15 cellular contexts compared by ENCODE assay signal in genomic region chr15:77025066-77025435, GRCh38. TPM values are rescaled to one million over a fixed set of nuclear protein-coding genes. Genes with fewer than 3 reads are reported as not detected.
DNase-seq lines count a peak whose midpoint lies in the region; ATAC-seq and TF ChIP-seq lines count a peak whose summit lies in the region.
"Had no signal": no experiment of that assay in that cellular context is flagged by ENCODE, and none has a peak within 500 bp of the region (broad histone marks: within the 10 kb centered on the region; RNA-seq: fewer than 3 reads in every experiment).

No MANE protein-coding gene starts in this region.

- POLR2A ChIA-PET in activated B cell treated with CpG ODN at 0.5 μM for 24 hours (lab: Charles Lee) = interaction anchor here (0.6 to 0.9 kb wide), 2 partner anchors 9 to 256 kb away, joined by 3 to 5 read pairs; no protein-coding TSS in a partner anchor

- no peaks in the 10 kb centered on the region for H3K4me1 ChIP-seq in uterus

- H3K27ac Mint-ChIP-seq in activated B cell treated with CpG ODN at 0.5 μM for 24 hours (no peak overlapping the region), immature natural killer cell (peak overlapping the region in 4 of 6 donors; percentile 61 to 78 (median 74))
- H3K27ac Mint-ChIP-seq: naive B cell had no signal

- H3K4me1 Mint-ChIP-seq in activated B cell treated with CpG ODN at 0.5 μM for 24 hours = peaks cover 25% of the 10 kb centered on the region
- peaks cover 60 to 61% of the 10 kb centered on the region in 2 donors for H3K4me1 Mint-ChIP-seq in immature natural killer cell

- no peak for TF ChIP-seq POLR2A in uterus (IDR thresholded peaks at IDR 0.05)

- no peaks in the 10 kb centered on the region for H3K9me3 ChIP-seq in uterus
- H3K9me3 ChIP-seq: gastrocnemius medialis, testis had no signal

- no peak for ATAC-seq in activated B cell treated with CpG ODN at 0.5 μM for 24 hours (ENCODE audit: low read depth)
- no peak for ATAC-seq in HG03175 (IDR thresholded peaks at IDR 0.05; ENCODE audit: unreplicated experiment)

- H3K36me3 ChIP-seq in uterus (no peaks in the 10 kb centered on the region), brain microvascular endothelial cell (replicated peaks) (no peaks in the 10 kb centered on the region)
- H3K36me3 ChIP-seq: gastrocnemius medialis had no signal

- H3K4me3 Mint-ChIP-seq in activated B cell treated with CpG ODN at 0.5 μM for 24 hours = no peak overlapping the region
- H3K4me3 Mint-ChIP-seq in immature natural killer cell = no peak overlapping the region
- H3K4me3 Mint-ChIP-seq: naive B cell had no signal

- intact Hi-C loops in activated B cell treated with CpG ODN at 0.5 μM for 24 hours (cut with micrococcal nuclease) (no loop called here), uterus (cut with DNase I; ENCODE audit: low total_unique reads) (no loop called here)

- no peak overlapping the region for H3K27ac ChIP-seq in uterus
- no peak overlapping the region for H3K27ac ChIP-seq in brain microvascular endothelial cell
- H3K27ac ChIP-seq: gastrocnemius medialis, GM23248, testis had no signal

- TF ChIP-seq CTCF in activated B cell treated with CpG ODN at 0.5 μM for 24 hours (IDR thresholded peaks at IDR 0.05) = no peak
- TF ChIP-seq CTCF in uterus (IDR thresholded peaks at IDR 0.05) = no peak
- no peak for TF ChIP-seq CTCF in brain microvascular endothelial cell (IDR thresholded peaks at IDR 0.05; ENCODE audit: low read depth, low read length, missing control alignments)

- H3K4me3 ChIP-seq in uterus = no peak overlapping the region
- H3K4me3 ChIP-seq in brain microvascular endothelial cell (ENCODE audit: low read depth, low read length) = no peak overlapping the region
- H3K4me3 ChIP-seq: gastrocnemius medialis, GM23248, lung, testis had no signal

- H3K36me3 Mint-ChIP-seq in activated B cell treated with CpG ODN at 0.5 μM for 24 hours (ENCODE audit: low read depth) (peaks cover 28% of the 10 kb centered on the region), immature natural killer cell (peaks cover 0 to 20% (median 3%) of the 10 kb centered on the region in 3 donors)

- H3K9me3 Mint-ChIP-seq in activated B cell treated with CpG ODN at 0.5 μM for 24 hours (no peaks in the 10 kb centered on the region), immature natural killer cell (no peaks in the 10 kb centered on the region)
- H3K9me3 Mint-ChIP-seq: naive B cell had no signal

- CTCF ChIA-PET in activated B cell treated with CpG ODN at 0.5 μM for 24 hours (lab: Charles Lee) = interaction anchor here (1.2 to 4.0 kb wide), 5 partner anchors 11 to 518 kb away, joined by 3 to 16 read pairs (median 13); no protein-coding TSS in a partner anchor

- H3K27me3 Mint-ChIP-seq in activated B cell treated with CpG ODN at 0.5 μM for 24 hours = no peaks in the 10 kb centered on the region
- peaks cover 0 to 10% (median 7%) of the 10 kb centered on the region in 3 donors for H3K27me3 Mint-ChIP-seq in immature natural killer cell (ENCODE audit: low read depth in 3 of 3)
- H3K27me3 Mint-ChIP-seq: naive B cell had no signal

- DNase-seq in stimulated activated CD4-positive, alpha-beta T cell treated with anti-CD3 and anti-CD28 coated beads, Interleukin-15, amount 100 ng/mL, for 24 hours = peak; percentile 0
- DNase-seq in stimulated activated CD4-positive, alpha-beta T cell treated with anti-CD3 and anti-CD28 coated beads, Interleukin-4, amount 100 ng/mL, for 24 hours = no peak
- DNase-seq in activated B cell treated with CpG ODN at 0.5 μM for 24 hours = peak; percentile 11
- DNase-seq in immature natural killer cell = no peak
- DNase-seq in uterus = peak; percentile 8
- no peak for DNase-seq in brain microvascular endothelial cell
- DNase-seq in GOT3 (lab: John Stamatoyannopoulos, UW) = no peak
- DNase-seq: GM23248, naive B cell, NCI-H510A, testis had no signal

- H3K27me3 ChIP-seq in uterus = no peaks in the 10 kb centered on the region
- H3K27me3 ChIP-seq in brain microvascular endothelial cell (replicated peaks) = no peaks in the 10 kb centered on the region
- H3K27me3 ChIP-seq: gastrocnemius medialis, testis had no signal

- in situ Hi-C loops in brain microvascular endothelial cell (cut with HindIII; ENCODE audit: low pct_ligation_motif_present, low sequenced_read_pairs) = no loop called here

RNA-seq across cellular contexts. Expression of gene PSTPIP1, which starts 30.1 kb away (rescaled TPM):
- 33.7 and 42.7 TPM in 2 replicates for total RNA-seq in activated B cell treated with CpG ODN at 0.5 μM for 24 hours
- 100 to 1,000 TPM in 1 of 3 donors, 10 to 100 TPM in 2; 84.4 to 127 (median 99.3) TPM for polyA plus RNA-seq in immature natural killer cell
- 1 to 10 TPM in 3 of 4 donors, not detected in 1; 1.3 to 10.0 (median 4.7) TPM for total RNA-seq in uterus
- total RNA-seq: GM23248, renal cortical epithelial cell had no signal

RNA-seq across cellular contexts. Expression of gene TSPAN3, which starts 45.9 kb away (rescaled TPM):
- total RNA-seq in activated B cell treated with CpG ODN at 0.5 μM for 24 hours (104 and 113 TPM in 2 replicates), uterus (100 to 1,000 TPM in 2 of 4 donors, 10 to 100 TPM in 2; 62.0 to 446 (median 114) TPM)
- 100 to 1,000 TPM in 2 of 3 donors, 10 to 100 TPM in 1; 96.3 to 145 (median 105) TPM for polyA plus RNA-seq in immature natural killer cell

Comparison
In these comparisons a context has a peak if more than half of its experiments do, and no peak if none do; other contexts are left out.
1. DNase-seq: peak in stimulated activated CD4-positive, alpha-beta T cell treated with anti-CD3 and anti-CD28 coated beads, Interleukin-15, amount 100 ng/mL, for 24 hours (single experiment), activated B cell treated with CpG ODN at 0.5 μM for 24 hours (single experiment) and uterus (2 of 2); none in stimulated activated CD4-positive, alpha-beta T cell treated with anti-CD3 and anti-CD28 coated beads, Interleukin-4, amount 100 ng/mL, for 24 hours (single experiment), immature natural killer cell (0 of 3), brain microvascular endothelial cell (single experiment) and GOT3 (single experiment).